8 cellular contexts compared by ENCODE assay signal in genomic region chrX:17655232-17656034, GRCh38.
DNase-seq lines count a peak whose midpoint lies in the region; ATAC-seq and TF ChIP-seq lines count a peak whose summit lies in the region.
"Had no signal": no experiment of that assay in that cellular context is flagged by ENCODE, and none has a peak within 500 bp of the region (broad histone marks: within the 10 kb centered on the region; RNA-seq: fewer than 3 reads in every experiment).

No MANE protein-coding gene starts in this region.

- peak overlapping the region; percentile 90 to 95 for H3K4me3 Mint-ChIP-seq in stimulated activated naive CD8-positive, alpha-beta T cell treated with anti-CD3 and anti-CD28 coated beads, Interleukin-15, amount 100 ng/mL, for 72 hours

- H3K4me1 ChIP-seq in NT2/D1 (ENCODE audit: insufficient read depth, insufficient read length) = no peaks in the 10 kb centered on the region

- peaks cover 55% of the 10 kb centered on the region for H3K4me1 Mint-ChIP-seq in stimulated activated naive CD8-positive, alpha-beta T cell treated with anti-CD3 and anti-CD28 coated beads, Interleukin-15, amount 100 ng/mL, for 72 hours

- H3K9me3 Mint-ChIP-seq in stimulated activated naive CD8-positive, alpha-beta T cell treated with anti-CD3 and anti-CD28 coated beads, Interleukin-15, amount 100 ng/mL, for 72 hours = no peaks in the 10 kb centered on the region

- no peak for TF ChIP-seq CTCF in astrocyte of the spinal cord (IDR thresholded peaks at IDR 0.05; ENCODE audit: low read depth, low read length)

- ATAC-seq in stimulated activated naive CD8-positive, alpha-beta T cell treated with anti-CD3 and anti-CD28 coated beads, Interleukin-15, amount 100 ng/mL, for 72 hours = peak; percentile 36
- ATAC-seq in HG03139 (IDR thresholded peaks at IDR 0.05; ENCODE audit: unreplicated experiment) (no peak), HG03039 (IDR thresholded peaks at IDR 0.05; ENCODE audit: unreplicated experiment) (no peak)

- H3K27me3 Mint-ChIP-seq in stimulated activated naive CD8-positive, alpha-beta T cell treated with anti-CD3 and anti-CD28 coated beads, Interleukin-15, amount 100 ng/mL, for 72 hours = no peaks in the 10 kb centered on the region

- H3K9me3 ChIP-seq in NT2/D1 (ENCODE audit: insufficient read depth, low read length) = no peaks in the 10 kb centered on the region

- DNase-seq in NT2/D1 (ENCODE audit: low read depth, low spot score) (peak; percentile 13), astrocyte of the spinal cord (ENCODE audit: low read depth, low spot score) (peak; percentile 22), islet precursor cell (peak; percentile 61), midbrain (lab: John Stamatoyannopoulos, UW) (no peak)
- peak; percentile 13 to 16 for DNase-seq in stimulated activated naive CD8-positive, alpha-beta T cell treated with anti-CD3 and anti-CD28 coated beads, Interleukin-15, amount 100 ng/mL, for 72 hours

- H3K36me3 ChIP-seq in NT2/D1 (ENCODE audit: insufficient read depth, insufficient read length, low read length) = no peaks in the 10 kb centered on the region

- H3K27me3 ChIP-seq in NT2/D1 (ENCODE audit: insufficient read depth, insufficient read length) = peaks cover 30% of the 10 kb centered on the region

- in situ Hi-C loops in astrocyte of the spinal cord (cut with HindIII; ENCODE audit: low sequenced_read_pairs) = no loop called here

- H3K4me3 ChIP-seq in NT2/D1 (ENCODE audit: insufficient read length, low read depth) (peak overlapping the region; percentile 39), astrocyte of the spinal cord (ENCODE audit: low read depth, low read length) (peak overlapping the region; percentile 26)

- H3K27ac Mint-ChIP-seq in stimulated activated naive CD8-positive, alpha-beta T cell treated with anti-CD3 and anti-CD28 coated beads, Interleukin-15, amount 100 ng/mL, for 72 hours = peak overlapping the region; percentile 95 to 96

- peak overlapping the region; percentile 67 for H3K9ac ChIP-seq in NT2/D1 (ENCODE audit: insufficient read length, low read depth)
- H3K9ac ChIP-seq: KMS-11 had no signal
